Comparison of ENCODE assay signal across 20 cellular contexts in genomic region chr6:25392372-25392771, GRCh38.
"Had no signal": no experiment of that assay in that cellular context is flagged by ENCODE, and none has a peak within 500 bp of the region (broad histone marks: within the 10 kb centered on the region; RNA-seq: fewer than 3 reads in every experiment).

No MANE protein-coding gene starts in this region.

- ATAC-seq: activated CD8-positive, alpha-beta memory T cell treated with anti-CD3 and anti-CD28 coated beads, Interleukin-2, amount 10 ng/mL, durations not matched to agents 7 days and 5 days; activated T-helper 17 cell treated with anti-CD3 and anti-CD28 coated beads, Interleukin-2, amount 50 U/mL, for 72 hours; left lung; T-cell had no signal

- DNase-seq: activated B cell treated with CpG ODN at 0.5 μM for 24 hours; activated CD4-positive, alpha-beta memory T cell treated with anti-CD3 and anti-CD28 coated beads, Interleukin-2, amount 10 ng/mL, durations not matched to agents 7 days and 5 days; activated CD4-positive, alpha-beta T cell treated with anti-CD3 and anti-CD28 coated beads for 48 hours; activated CD8-positive, alpha-beta memory T cell treated with anti-CD3 and anti-CD28 coated beads, Interleukin-2, amount 10 ng/mL, durations not matched to agents 7 days and 5 days; activated naive CD4-positive, alpha-beta T cell treated with Interleukin-2 at 50 U/mL for 16 hours; foreskin melanocyte; glutamatergic neuron; hypothalamus; kidney; left lung; midbrain; occipital lobe; stimulated activated CD4-positive, alpha-beta T cell treated with anti-CD3 and anti-CD28 coated beads, Interleukin-12 subunit alpha, Interleukin-12 subunit beta, amount 100 ng/mL, for 4 hours; stimulated activated CD4-positive, alpha-beta T cell treated with anti-CD3 and anti-CD28 coated beads, Interleukin-1b, Interleukin-23, amount 100 ng/mL, for 48 hours; stimulated activated CD8-positive, alpha-beta memory T cell treated with anti-CD3 and anti-CD28 coated beads, Interleukin-4, amount 100 ng/mL, for 48 hours; stimulated activated naive CD4-positive, alpha-beta T cell; T-cell; thyroid gland had no signal

- H3K4me3 ChIP-seq: coronary artery, left lung, thyroid gland had no signal
